9 cellular contexts compared by ENCODE assay signal in genomic region chr9:92328225-92328624, GRCh38. TPM values are rescaled to one million over a fixed set of nuclear protein-coding genes. Genes with fewer than 3 reads are reported as not detected.
A peak's percentile ranks its signal among the peaks of the same experiment; 100 is the strongest.
DNase-seq lines count a peak whose midpoint lies in the region; ATAC-seq and TF ChIP-seq lines count a peak whose summit lies in the region.
"Had no signal": no experiment of that assay in that cellular context is flagged by ENCODE, and none has a peak within 500 bp of the region (broad histone marks: within the 10 kb centered on the region; RNA-seq: fewer than 3 reads in every experiment).

No MANE protein-coding gene starts in this region.

- in situ Hi-C loops in Caki2 (cut with HindIII; ENCODE audit: low pct_unique_long_range_greater_than_20kb, low sequenced_read_pairs) = no loop called here

- peaks cover 16% of the 10 kb centered on the region for H3K36me3 ChIP-seq in SU-DHL-6 (ENCODE audit: low read length)

- H2AFZ ChIP-seq in SU-DHL-6 (ENCODE audit: low read depth, low read length, severe bottlenecking) = no peak overlapping the region

- H3K27me3 ChIP-seq in SU-DHL-6 (ENCODE audit: low read length) = no peaks in the 10 kb centered on the region

- no peaks in the 10 kb centered on the region for H3K9me3 ChIP-seq in SU-DHL-6 (ENCODE audit: insufficient read depth, low read length)

- H3K27ac ChIP-seq in SU-DHL-6 (ENCODE audit: low read depth, low read length) = no peak overlapping the region
- H3K27ac ChIP-seq: epithelial cell of prostate had no signal

- H3F3A ChIP-seq in SU-DHL-6 (ENCODE audit: insufficient read depth) = no peaks in the 10 kb centered on the region

- no peaks in the 10 kb centered on the region for H3K9me2 ChIP-seq in SU-DHL-6 (replicated peaks; ENCODE audit: insufficient read depth, low read length)

- no peak for ATAC-seq in GM21786 (IDR thresholded peaks at IDR 0.05; ENCODE audit: unreplicated experiment)
- no peak for ATAC-seq in omental fat pad (ENCODE audit: low FRiP score)

- 0 out of 2 replicates have a peak overlapping the region, but pooled peaks have one; percentile 2 for H3K9ac ChIP-seq in SU-DHL-6 (ENCODE audit: low read length)

- H3K79me2 ChIP-seq in SU-DHL-6 (ENCODE audit: insufficient read depth, low read length) = peaks cover 69% of the 10 kb centered on the region

- TF ChIP-seq CTCF in SU-DHL-6 (IDR thresholded peaks at IDR 0.05; ENCODE audit: insufficient read depth, low read length, poor library complexity, severe bottlenecking) (no peak), omental fat pad (IDR thresholded peaks at IDR 0.05) (no peak)

- H3K4me2 ChIP-seq in SU-DHL-6 (ENCODE audit: low read depth, low read length, poor library complexity, severe bottlenecking) = peak overlapping the region; percentile 95

- DNase-seq in Caki2 (ENCODE audit: low read depth) (peak; percentile 12), HuH-7.5 (ENCODE audit: low spot score) (peak; percentile 18), inferior parietal cortex (ENCODE audit: extremely low spot score) (peak; percentile 9), NOMO-1 (lab: John Stamatoyannopoulos, UW; ENCODE audit: unreplicated experiment in 2 of 2) (no peak), CD1c-positive myeloid dendritic cell (ENCODE audit: extremely low spot score) (no peak), omental fat pad (ENCODE audit: low spot score) (no peak)

- no peak overlapping the region for H3K4me3 ChIP-seq in SU-DHL-6 (ENCODE audit: insufficient read depth, low read length, poor library complexity, severe bottlenecking)

- no peaks in the 10 kb centered on the region for H4K20me1 ChIP-seq in SU-DHL-6 (ENCODE audit: low read depth, low read length)

RNA-seq across cellular contexts. Expression of gene CENPP, which starts 2.5 kb away (rescaled TPM):
- total RNA-seq in Caki2 (2014; rRNA removed; shearing (Covaris generic); ENCODE audit: low replicate concordance) = 0.90 and 3.6 TPM in 2 replicates
- total RNA-seq in omental fat pad = 1 to 10 TPM; 1.2 to 7.0 (median 5.6) TPM

RNA-seq across cellular contexts. Expression of gene NOL8, which starts 3.1 kb away (rescaled TPM):
- 3.3 and 10.9 TPM in 2 replicates for total RNA-seq in Caki2 (2014; rRNA removed; shearing (Covaris generic); ENCODE audit: low replicate concordance)
- total RNA-seq in omental fat pad = 10 to 100 TPM; 25.2 to 49.1 (median 34.7) TPM

RNA-seq across cellular contexts. Expression of gene IARS1, which starts 34.7 kb away (rescaled TPM):
- 112 and 127 TPM in 2 replicates for total RNA-seq in Caki2 (2014; rRNA removed; shearing (Covaris generic); ENCODE audit: low replicate concordance)
- 100 to 1,000 TPM in 1 of 4 donors, 10 to 100 TPM in 3; 73.8 to 198 (median 85.8) TPM for total RNA-seq in omental fat pad

Comparison
In these comparisons a context has a peak if more than half of its experiments do, and no peak if none do; other contexts are left out.
1. DNase-seq: peak in Caki2 (single experiment), HuH-7.5 (single experiment) and inferior parietal cortex (single experiment); none in NOMO-1 (0 of 2), CD1c-positive myeloid dendritic cell (single experiment) and omental fat pad (single experiment).